8 cellular contexts compared by ENCODE assay signal in genomic region chr14:67934087-67934486, GRCh38.
A peak's percentile ranks its signal among the peaks of the same experiment; 100 is the strongest.
DNase-seq lines count a peak whose midpoint lies in the region; ATAC-seq, FAIRE-seq and TF ChIP-seq lines count a peak whose summit lies in the region.

No MANE protein-coding gene starts in this region.

- TF ChIP-seq POLR2A in GM12891 (IDR thresholded peaks at IDR 0.05; ENCODE audit: low read depth, low read length): no peak

- TF ChIP-seq CTCF in omental fat pad (IDR thresholded peaks at IDR 0.05): peak in 2 of 3 donors; percentile 7 to 65

- peak; percentile 88 for ATAC-seq in omental fat pad (ENCODE audit: low FRiP score)
- ATAC-seq in HG03135 (IDR thresholded peaks at IDR 0.05; ENCODE audit: unreplicated experiment): no peak
- ATAC-seq in GM21717 (IDR thresholded peaks at IDR 0.05; ENCODE audit: unreplicated experiment): no peak

- DNase-seq in Ammon's horn (ENCODE audit: low spot score): peak; percentile 75
- DNase-seq in GM12891 (ENCODE audit: insufficient read length, low spot score): peak; percentile 25
- DNase-seq in NCI-H1930 (lab: John Stamatoyannopoulos, UW): peak; percentile 36 to 45
- peak; percentile 8 to 64 for DNase-seq in frontal cortex (ENCODE audit: low spot score in 2 of 2)
- DNase-seq in omental fat pad (ENCODE audit: low spot score): no peak

- FAIRE-seq in GM12891 (lab: Jason Lieb, UNC) (peak; percentile 74), TTC549 (lab: Jason Lieb, UNC) (peak; percentile 98), frontal cortex (lab: Jason Lieb, UNC) (no peak)

TF ChIP-seq in GM12891, 5 proteins besides CTCF, POLR2A, EP300 and RAD21:
- TF ChIP-seq POLR2AphosphoS5 (IDR thresholded peaks at IDR 0.05; ENCODE audit: low read depth, low read length): no peak
- TF ChIP-seq POU2F2 (IDR thresholded peaks at IDR 0.05; ENCODE audit: low read depth, low read length): no peak
- TF ChIP-seq PAX5 (IDR thresholded peaks at IDR 0.05; ENCODE audit: insufficient read depth, low read length, severe bottlenecking): no peak
- no peak for TF ChIP-seq SPI1 (IDR thresholded peaks at IDR 0.05; ENCODE audit: low read depth, low read length)
- no peak for TF ChIP-seq TAF1 (IDR thresholded peaks at IDR 0.05; ENCODE audit: low read depth, low read length)
